26 cellular contexts compared by ENCODE assay signal in the genomic region with DNA sequence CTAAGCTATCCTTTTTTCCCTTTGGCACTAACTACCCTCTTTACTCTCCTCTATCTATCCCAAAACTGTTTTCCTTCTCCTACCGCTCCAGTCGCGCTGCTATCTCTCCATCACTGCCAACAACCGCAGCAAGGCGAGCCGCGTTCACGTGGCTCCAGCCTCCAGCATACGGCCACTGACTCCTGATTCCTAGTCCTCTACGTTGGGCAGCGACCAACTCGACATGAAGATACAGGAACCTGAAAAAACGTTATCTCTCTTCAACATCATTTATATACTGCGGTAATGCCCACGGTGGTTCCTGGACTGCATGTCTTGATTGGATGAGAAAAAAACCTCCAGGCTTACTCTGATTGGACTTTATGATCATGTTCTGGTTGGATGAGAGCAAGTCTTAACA.
"Had no signal": no experiment of that assay in that cellular context is flagged by ENCODE, and none has a peak within 500 bp of the region (broad histone marks: within the 10 kb centered on the region; RNA-seq: fewer than 3 reads in every experiment).

No MANE protein-coding gene starts in this region.

- H3K9me3 ChIP-seq: ascending aorta, colonic mucosa had no signal

- H3K4me1 ChIP-seq: ascending aorta, breast epithelium, colonic mucosa, esophagus squamous epithelium had no signal

- H3K27me3 ChIP-seq: ascending aorta, breast epithelium, cardiac muscle cell, colonic mucosa, esophagus squamous epithelium had no signal

- H3K4me3 ChIP-seq: ascending aorta, breast epithelium, cardiac muscle cell, colonic mucosa, esophagus squamous epithelium had no signal

- H3K27ac ChIP-seq: ascending aorta, breast epithelium, cardiac muscle cell, colonic mucosa, epithelial cell of prostate, esophagus squamous epithelium had no signal

- DNase-seq: activated CD4-positive, alpha-beta memory T cell treated with anti-CD3 and anti-CD28 coated beads for 36 hours; activated CD4-positive, alpha-beta T cell treated with anti-CD3 and anti-CD28 coated beads for 36 hours; activated CD4-positive, alpha-beta T cell treated with anti-CD3 and anti-CD28 coated beads, Interleukin-2, amount 10 ng/mL, durations not matched to agents 24 days and 14 days; activated CD4-positive, CD25-positive, alpha-beta regulatory T cell; activated CD4-positive, CD25-positive, alpha-beta regulatory T cell treated with anti-CD3 and anti-CD28 coated beads, Interleukin-2, amount 50 U/mL, for 72 hours; activated CD8-positive, alpha-beta memory T cell treated with anti-CD3 and anti-CD28 coated beads, Interleukin-2, amount 10 ng/mL, durations not matched to agents 7 days and 5 days; activated CD8-positive, alpha-beta memory T cell treated with anti-CD3 and anti-CD28 coated beads, Interleukin-2, amount 50 U/mL, for 4 hours; activated CD8-positive, alpha-beta T cell treated with anti-CD3 and anti-CD28 coated beads, Interleukin-2, amount 10 ng/mL, durations not matched to agents 7 days and 5 days; activated gamma-delta T cell; activated naive CD4-positive, alpha-beta T cell; activated naive CD4-positive, alpha-beta T cell treated with anti-CD3 and anti-CD28 coated beads, Interleukin-2, amount 10 ng/mL, durations not matched to agents 7 days and 5 days; activated naive CD8-positive, alpha-beta T cell treated with anti-CD3 and anti-CD28 coated beads, Interleukin-2, amount 10 ng/mL, durations not matched to agents 7 days and 5 days; activated T-cell treated with anti-CD3 and anti-CD28 coated beads, Interleukin-2, amount 50 U/mL, for 1 hour; activated T-cell treated with anti-CD3 and anti-CD28 coated beads, Interleukin-2, amount 50 U/mL, for 72 hours; central memory CD4-positive, alpha-beta T cell; cerebellar nuclear complex; colonic mucosa; effector CD8-positive, alpha-beta T cell; esophagus squamous epithelium; foreskin melanocyte; T-helper 2 cell had no signal

- H3K36me3 ChIP-seq: ascending aorta, breast epithelium, cardiac muscle cell, colonic mucosa, esophagus squamous epithelium had no signal

- ATAC-seq: activated CD4-positive, alpha-beta T cell treated with anti-CD3 and anti-CD28 coated beads for 36 hours; activated CD8-positive, alpha-beta memory T cell treated with anti-CD3 and anti-CD28 coated beads, Interleukin-2, amount 10 ng/mL, durations not matched to agents 7 days and 5 days; activated CD8-positive, alpha-beta T cell treated with anti-CD3 and anti-CD28 coated beads, Interleukin-2, amount 10 ng/mL, durations not matched to agents 7 days and 5 days; activated naive CD4-positive, alpha-beta T cell treated with anti-CD3 and anti-CD28 coated beads, Interleukin-2, amount 50 U/mL, for 72 hours; activated T-cell treated with anti-CD3 and anti-CD28 coated beads, Interleukin-2, amount 50 U/mL, for 72 hours had no signal
